9 cellular contexts compared by ENCODE assay signal in the genomic region with DNA sequence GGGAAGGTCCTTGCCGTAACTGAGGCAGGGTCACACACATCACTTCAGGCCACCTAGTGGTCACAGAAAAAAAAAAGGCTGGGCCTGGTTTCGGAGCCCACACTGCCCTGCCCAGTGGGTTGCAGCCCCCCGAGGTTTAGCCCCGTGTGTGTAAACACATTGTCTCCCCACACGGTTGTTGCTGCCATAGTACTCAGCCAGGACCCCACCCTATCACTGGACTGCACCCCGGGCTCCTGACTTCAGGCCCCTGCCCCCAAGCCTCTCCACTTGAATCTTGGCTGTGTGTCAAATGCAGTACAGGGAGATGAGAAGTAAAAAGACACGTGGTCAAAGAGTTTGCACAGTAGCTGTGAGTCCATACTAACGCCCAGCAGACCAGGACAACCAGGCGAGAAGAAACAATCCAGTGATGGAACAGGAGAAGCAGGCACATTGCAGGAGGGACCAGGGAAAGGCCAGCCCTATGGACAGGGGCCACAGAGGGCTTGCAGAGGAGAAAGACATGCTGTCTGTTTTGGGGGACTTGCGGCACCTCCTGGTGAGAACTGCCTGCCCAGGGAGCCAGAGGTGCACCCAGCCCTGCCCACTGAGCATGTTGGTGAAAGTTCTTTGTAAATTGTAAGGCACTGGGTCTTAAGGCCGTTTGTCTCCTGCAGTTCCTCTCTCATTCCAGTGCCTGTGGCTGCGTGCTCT.
A peak's percentile ranks its signal among the peaks of the same experiment; 100 is the strongest.
DNase-seq lines count a peak whose midpoint lies in the region; ATAC-seq and TF ChIP-seq lines count a peak whose summit lies in the region.
"Had no signal": no experiment of that assay in that cellular context is flagged by ENCODE, and none has a peak within 500 bp of the region (broad histone marks: within the 10 kb centered on the region; RNA-seq: fewer than 3 reads in every experiment).

No MANE protein-coding gene starts in this region.

- H3K27ac ChIP-seq in left ventricle myocardium inferior (replicated peaks): no peak overlapping the region
- no peak overlapping the region for H3K27ac ChIP-seq in upper lobe of right lung

- in situ Hi-C loops in SK-MEL-5 (cut with HindIII; ENCODE audit: low pct_unique_long_range_greater_than_20kb, low sequenced_read_pairs): no loop called here

- H3K4me3 ChIP-seq in left ventricle myocardium inferior (no peak overlapping the region), upper lobe of right lung (no peak overlapping the region)
- H3K4me3 ChIP-seq: lung had no signal

- ATAC-seq in upper lobe of right lung: peak; percentile 7
- no peak for ATAC-seq in GM18502 (IDR thresholded peaks at IDR 0.05; ENCODE audit: poor library complexity, unreplicated experiment)
- no peak for ATAC-seq in GM19324 (IDR thresholded peaks at IDR 0.05; ENCODE audit: low FRiP score, unreplicated experiment)

- no peaks in the 10 kb centered on the region for H3K9me3 ChIP-seq in left ventricle myocardium inferior (replicated peaks)
- H3K9me3 ChIP-seq in upper lobe of right lung: no peaks in the 10 kb centered on the region

- H3K4me1 ChIP-seq in left ventricle myocardium inferior: peaks cover 7% of the 10 kb centered on the region
- H3K4me1 ChIP-seq in upper lobe of right lung: peaks cover 4% of the 10 kb centered on the region

- peak; percentile 7 for DNase-seq in SKM-1 (lab: John Stamatoyannopoulos, UW; ENCODE audit: unreplicated experiment)
- DNase-seq in SKM-1 treated with dmso at 0.1 percent for 144 hours (lab: John Stamatoyannopoulos, UW; ENCODE audit: unreplicated experiment): no peak
- peak; percentile 16 for DNase-seq in SK-MEL-5 (ENCODE audit: low read depth, low spot score)
- DNase-seq in left ventricle myocardium inferior: no peak
- DNase-seq in upper lobe of right lung: no peak
- no peak for DNase-seq in AG20443 (ENCODE audit: low spot score)

- intact Hi-C loops in left ventricle myocardium inferior (cut with micrococcal nuclease) (no loop called here), upper lobe of right lung (cut with DNase I) (no loop called here)

- TF ChIP-seq CTCF in left ventricle myocardium inferior (IDR thresholded peaks at IDR 0.05; ENCODE audit: borderline replicate concordance) (peak; percentile 35), upper lobe of right lung (IDR thresholded peaks at IDR 0.05) (peak; percentile 23)

- H3K36me3 ChIP-seq in left ventricle myocardium inferior (no peaks in the 10 kb centered on the region), upper lobe of right lung (no peaks in the 10 kb centered on the region)

- H3K27me3 ChIP-seq in left ventricle myocardium inferior (ENCODE audit: low read depth): peaks cover 26% of the 10 kb centered on the region
- H3K27me3 ChIP-seq in upper lobe of right lung: no peaks in the 10 kb centered on the region

Comparison
In these comparisons a context has a peak if more than half of its experiments do, and no peak if none do; other contexts are left out.
1. DNase-seq: peak in SKM-1 (single experiment) and SK-MEL-5 (single experiment); none in SKM-1 treated with dmso at 0.1 percent for 144 hours (single experiment), left ventricle myocardium inferior (single experiment), upper lobe of right lung (single experiment) and AG20443 (single experiment).